Comparison of ENCODE assay signal across 9 cellular contexts in the genomic region with DNA sequence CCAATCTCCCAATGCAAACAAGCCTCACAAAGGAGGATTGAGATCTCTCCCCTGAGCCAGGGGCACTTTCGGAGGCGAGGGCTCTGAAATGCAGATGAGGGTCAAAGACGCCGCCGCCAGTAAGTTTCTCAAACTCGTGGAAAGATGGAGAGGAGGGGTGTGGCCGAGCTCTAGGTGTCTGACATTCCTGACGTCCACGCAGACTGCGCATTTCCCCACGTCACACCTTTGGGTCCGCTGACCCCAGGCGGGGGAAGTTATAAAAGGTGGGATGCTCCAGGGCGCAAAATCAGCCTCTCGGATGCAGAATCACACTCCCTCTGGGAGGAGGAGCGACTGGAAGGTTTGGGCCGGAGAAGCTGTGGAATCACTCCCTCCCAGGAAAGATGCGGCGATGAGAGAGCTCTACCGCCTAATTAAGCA. TPM values are rescaled to one million over a fixed set of nuclear protein-coding genes. Genes with fewer than 3 reads are reported as not detected.
DNase-seq lines count a peak whose midpoint lies in the region; ATAC-seq, FAIRE-seq and TF ChIP-seq lines count a peak whose summit lies in the region.
"Had no signal": no experiment of that assay in that cellular context is flagged by ENCODE, and none has a peak within 500 bp of the region (broad histone marks: within the 10 kb centered on the region; RNA-seq: fewer than 3 reads in every experiment).

No MANE protein-coding gene starts in this region.

- H3K36me3 ChIP-seq in K562 (ENCODE audit: control insufficient read depth, insufficient read depth, low read length) = no peaks in the 10 kb centered on the region
- no peaks in the 10 kb centered on the region for H3K36me3 ChIP-seq in muscle layer of colon (ENCODE audit: insufficient read depth, low read length)

- intact Hi-C loops in K562 (cut with micrococcal nuclease) = no loop called here

- peak overlapping the region; percentile 46 for H3K4me3 ChIP-seq in A549
- H3K4me3 ChIP-seq in K562 = no peak overlapping the region
- peak overlapping the region; percentile 45 to 66 for H3K4me3 ChIP-seq in muscle layer of colon (ENCODE audit: low read depth in 1 of 2, low read length in 2 of 2)

- WGBS in A549 (ENCODE audit: missing lambda C conversion rate) = 8% methylated on average over 20 of the region's 20 CpGs
- WGBS in K562 (ENCODE audit: insufficient coverage, low coverage, missing lambda C conversion rate) = 7% methylated on average over 17 of the region's 20 CpGs

- no peaks in the 10 kb centered on the region for H3K9me3 ChIP-seq in A549
- no peaks in the 10 kb centered on the region for H3K9me3 ChIP-seq in K562 (replicated peaks; ENCODE audit: control insufficient read depth, insufficient read depth, low read depth, low read length)
- H3K9me3 ChIP-seq in muscle layer of colon (ENCODE audit: low read length) = no peaks in the 10 kb centered on the region

- in situ Hi-C loops in K562 (cut with MboI) = no loop called here
- in situ Hi-C loops in ACHN (cut with HindIII; ENCODE audit: low pct_ligation_motif_present, low pct_unique_long_range_greater_than_20kb, low sequenced_read_pairs) = no loop called here

- H3K27me3 ChIP-seq in K562 (ENCODE audit: control insufficient read depth in 2 of 2, insufficient read depth in 2 of 2, low read length in 2 of 2) = peaks cover 59 to 77% of the 10 kb centered on the region in 2 experiments
- H3K27me3 ChIP-seq in muscle layer of colon (ENCODE audit: control insufficient read depth in 1 of 2, insufficient read depth in 2 of 2, low read length in 2 of 2) = peaks cover 56 to 73% of the 10 kb centered on the region in 2 donors

- H3K9ac ChIP-seq in K562 (ENCODE audit: insufficient read depth in 1 of 2, low read depth in 2 of 2, low read length in 2 of 2) (no peak overlapping the region), muscle layer of colon (ENCODE audit: low read length) (no peak overlapping the region)

- no peak for TF ChIP-seq CTCF in A549 (IDR thresholded peaks at IDR 0.05)
- TF ChIP-seq CTCF in K562 (IDR thresholded peaks at IDR 0.05 in 2 of 3, conservative IDR thresholded peaks at IDR 0.05 in 1 of 3; ENCODE audit: insufficient read depth in 2 of 3, low read depth in 1 of 3, low read length in 3 of 3) = no peak

- DNase-seq in A549 (ENCODE audit: low read depth in 1 of 2, low spot score in 1 of 2) (peak in 1 of 2 experiments; percentile 17), HEK293T (ENCODE audit: extremely low spot score) (peak; percentile 36), K562 (ENCODE audit: extremely low read depth in 1 of 4, low spot score in 3 of 4) (no peak), OCI-M1 (lab: John Stamatoyannopoulos, UW) (no peak), ACHN (no peak), NCI-H2227 treated with DMSO at 0.1 percent for 48 hours (lab: John Stamatoyannopoulos, UW) (no peak)

- H3K27ac ChIP-seq in A549 (no peak overlapping the region), K562 (ENCODE audit: extremely low read depth, low read depth, low read length) (no peak overlapping the region), muscle layer of colon (ENCODE audit: low read depth, low read length) (no peak overlapping the region)

- ATAC-seq in A549 (peak in 1 of 2 experiments; percentile 9; a peak in 3 of 6 replicates), K562 (no peak), HG02759 (IDR thresholded peaks at IDR 0.05; ENCODE audit: unreplicated experiment) (no peak)

- H4K20me1 ChIP-seq in K562 (replicated peaks; ENCODE audit: control insufficient read depth, insufficient read depth, low read length) = 0 out of 2 replicates have a peak, but pooled peaks cover 3% of the 10 kb centered on the region

- no peak for TF ChIP-seq EP300 in A549 (IDR thresholded peaks at IDR 0.05)
- TF ChIP-seq EP300 in K562 (IDR thresholded peaks at IDR 0.05; ENCODE audit: low read length) = no peak

- TF ChIP-seq POLR2A in A549 (IDR thresholded peaks at IDR 0.05; ENCODE audit: low read length) (no peak), K562 (conservative IDR thresholded peaks at IDR 0.05) (no peak)

- H3K79me2 ChIP-seq in K562 (ENCODE audit: control insufficient read depth, insufficient read depth, low read length) = no peaks in the 10 kb centered on the region

- BruUV-seq in K562 (replicated peaks; lab: Mats Ljungman, UMichigan) = no TSS peak

- TF ChIP-seq RAD21 in A549 (conservative IDR thresholded peaks at IDR 0.05 in 1 of 2, IDR thresholded peaks at IDR 0.05 in 1 of 2) = no peak
- no peak for TF ChIP-seq RAD21 in K562 (CRISPR knock-in tag; conservative IDR thresholded peaks at IDR 0.05 in 1 of 2, IDR thresholded peaks at IDR 0.05 in 1 of 2)

- no peaks in the 10 kb centered on the region for H3K9me1 ChIP-seq in K562 (ENCODE audit: control insufficient read depth, insufficient read depth, low read length)

- FAIRE-seq in A549 (lab: Jason Lieb, UNC) = no peak
- no peak for FAIRE-seq in K562 (lab: Jason Lieb, UNC)
- FAIRE-seq: GM18507 had no signal

- H3K4me1 ChIP-seq in A549 (peaks cover 28% of the 10 kb centered on the region), K562 (replicated peaks in 1 of 2; ENCODE audit: control insufficient read depth in 2 of 2, insufficient read depth in 2 of 2, low read length in 2 of 2) (peaks cover 0 to 28% of the 10 kb centered on the region in 2 experiments; a peak in 2 of 5 replicates), muscle layer of colon (ENCODE audit: insufficient read depth, low read length) (peaks cover 40% of the 10 kb centered on the region)

- peak overlapping the region; percentile 94 for H3K4me2 ChIP-seq in A549
- no peak overlapping the region for H3K4me2 ChIP-seq in K562 (ENCODE audit: insufficient read depth, low read length)

- CTCF ChIA-PET in A549 (lab: Yijun Ruan, JAX) (interaction anchor here (0.7 to 1.7 kb wide), 6 partner anchors 8 to 53 kb away, joined by 3 to 4 read pairs (median 3); no protein-coding TSS in a partner anchor), HEK293T (lab: Yijun Ruan, JAX) (no interaction called here), K562 (lab: Yijun Ruan, JAX; ENCODE audit: low intra/inter-chr PET ratio) (no interaction called here)

- no peak overlapping the region for H2AFZ ChIP-seq in K562 (ENCODE audit: low read depth, low read length)

- POLR2A ChIA-PET in A549 (lab: Yijun Ruan, JAX) = interaction anchor here (1.2 to 1.4 kb wide), 2 partner anchors 97 to 104 kb away, joined by 3 read pairs; partner anchors contain the start of genes SENP1 and VDR
- POLR2A ChIA-PET in HEK293T (lab: Yijun Ruan, JAX) = interaction anchor here (0.9 to 1.2 kb wide), 3 partner anchors 26 to 155 kb away, joined by 3 to 4 read pairs (median 3); partner anchors contain the start of genes ASB8 and VDR
- POLR2A ChIA-PET in K562 (lab: Yijun Ruan, JAX) = interaction anchor here (1.2 kb wide), 1 partner anchor 49 kb away, joined by 3 read pairs; no protein-coding TSS in a partner anchor

RNA-seq across cellular contexts. Expression of gene COL2A1, which starts 2.1 kb away (rescaled TPM):
- polyA plus RNA-seq in A549 (2011; rRNA removed) = 0.01 TPM in 1 of 2 replicates, not detected in the other
- polyA plus RNA-seq in A549 (2012; cell fraction: cytosol; rRNA removed) = not detected in 2 replicates
- polyA plus RNA-seq in A549 (2012; cell fraction: nucleus; rRNA removed) = 0.05 and 0.16 TPM in 2 replicates
- polyA plus RNA-seq in A549 (2017; fragmentation: RNase III; extraction: RNeasy Plus Mini Kit Qiagen cat#74134 plus additional on column Dnase treatment) = not detected in 3 replicates
- not detected in 2 replicates for polyA minus RNA-seq in A549 (2011; rRNA and poly(A)+ RNA removed)
- not detected in 2 replicates for total RNA-seq in K562 (2011; cell fraction: chromatin; rRNA removed; ENCODE audit: low replicate concordance)
- not detected in 2 replicates for total RNA-seq in K562 (2011; cell fraction: nucleolus; rRNA removed)
- total RNA-seq in K562 (2011; cell fraction: nucleoplasm; rRNA removed) = not detected in 2 replicates
- total RNA-seq in K562 (2014; rRNA removed) = not detected in 2 replicates
- total RNA-seq in K562 (2014; rRNA removed; fragmentation: Illumina TruSeq; extraction: Trizol) = not detected in 2 replicates
- total RNA-seq in K562 (2015; rRNA removed; fragmentation: Illumina TruSeq; extraction: Trizol) = not detected in 2 replicates
- total RNA-seq in K562 (2021) = not detected in 2 replicates
- 0.01 TPM in 1 of 2 replicates, not detected in the other for polyA plus RNA-seq in K562 (2011; rRNA removed)
- not detected in 2 replicates for polyA plus RNA-seq in K562 (2011; cell fraction: cytosol; rRNA removed)
- 0.04 and 0.10 TPM in 2 replicates for polyA plus RNA-seq in K562 (2011; cell fraction: nucleus; rRNA removed)
- polyA plus RNA-seq in K562 (2012) = 0.03 TPM in 1 of 2 replicates, not detected in the other
- polyA plus RNA-seq in K562 (2014; fragmentation: Illumina TruSeq; extraction: Trizol) = not detected in 2 replicates
- not detected for polyA plus RNA-seq in K562 (2014; fragmentation: Nextera tagmentation; extraction: Ambion mirVana)
- 0.46 TPM in 1 of 2 replicates, not detected in the other for polyA plus RNA-seq in K562 (2014; rRNA removed)
- polyA minus RNA-seq in K562 (2011; rRNA and poly(A)+ RNA removed) = not detected in 2 replicates
- not detected in 2 replicates for polyA minus RNA-seq in K562 (2011; cell fraction: cytosol; rRNA and poly(A)+ RNA removed)
- not detected in 2 replicates for polyA minus RNA-seq in K562 (2011; cell fraction: nucleus; rRNA and poly(A)+ RNA removed)

RNA-seq across cellular contexts. Expression of gene TMEM106C, which starts 38.8 kb away (rescaled TPM):
- polyA plus RNA-seq in A549 (2011; rRNA removed) (236 and 331 TPM in 2 replicates), A549 (2017; fragmentation: RNase III; extraction: RNeasy Plus Mini Kit Qiagen cat#74134 plus additional on column Dnase treatment) (166 to 178 TPM (median 178 TPM) in 3 replicates), K562 (2011; rRNA removed) (159 and 183 TPM in 2 replicates), K562 (2014; fragmentation: Illumina TruSeq; extraction: Trizol) (86.3 and 89.1 TPM in 2 replicates), K562 (2014; fragmentation: Nextera tagmentation; extraction: Ambion mirVana) (100 to 1,000 TPM; 134 to 158 TPM), K562 (2014; rRNA removed) (52.6 and 61.5 TPM in 2 replicates)
- polyA plus RNA-seq in A549 (2012; cell fraction: cytosol; rRNA removed) = 197 and 216 TPM in 2 replicates
- polyA plus RNA-seq in A549 (2012; cell fraction: nucleus; rRNA removed) = 94.1 and 96.0 TPM in 2 replicates
- polyA minus RNA-seq in A549 (2011; rRNA and poly(A)+ RNA removed) = 197 and 260 TPM in 2 replicates
- 105 and 129 TPM in 2 replicates for total RNA-seq in K562 (2011; cell fraction: chromatin; rRNA removed; ENCODE audit: low replicate concordance)
- 120 and 140 TPM in 2 replicates for total RNA-seq in K562 (2011; cell fraction: nucleolus; rRNA removed)
- 128 and 132 TPM in 2 replicates for total RNA-seq in K562 (2011; cell fraction: nucleoplasm; rRNA removed)
- total RNA-seq in K562 (2014; rRNA removed) (37.2 and 37.6 TPM in 2 replicates), K562 (2014; rRNA removed; fragmentation: Illumina TruSeq; extraction: Trizol) (56.8 and 57.2 TPM in 2 replicates), K562 (2015; rRNA removed; fragmentation: Illumina TruSeq; extraction: Trizol) (56.8 and 59.3 TPM in 2 replicates), K562 (2021) (44.6 and 47.3 TPM in 2 replicates)
- polyA plus RNA-seq in K562 (2011; cell fraction: cytosol; rRNA removed) = 127 and 142 TPM in 2 replicates
- polyA plus RNA-seq in K562 (2011; cell fraction: nucleus; rRNA removed) = 202 and 225 TPM in 2 replicates
- 68.2 and 134 TPM in 2 replicates for polyA plus RNA-seq in K562 (2012)
- 95.3 and 145 TPM in 2 replicates for polyA minus RNA-seq in K562 (2011; rRNA and poly(A)+ RNA removed)
- polyA minus RNA-seq in K562 (2011; cell fraction: cytosol; rRNA and poly(A)+ RNA removed) = 33.7 and 40.3 TPM in 2 replicates
- polyA minus RNA-seq in K562 (2011; cell fraction: nucleus; rRNA and poly(A)+ RNA removed) = 68.3 and 93.2 TPM in 2 replicates
